Comparison of ENCODE assay signal across 12 cellular contexts in the genomic region with DNA sequence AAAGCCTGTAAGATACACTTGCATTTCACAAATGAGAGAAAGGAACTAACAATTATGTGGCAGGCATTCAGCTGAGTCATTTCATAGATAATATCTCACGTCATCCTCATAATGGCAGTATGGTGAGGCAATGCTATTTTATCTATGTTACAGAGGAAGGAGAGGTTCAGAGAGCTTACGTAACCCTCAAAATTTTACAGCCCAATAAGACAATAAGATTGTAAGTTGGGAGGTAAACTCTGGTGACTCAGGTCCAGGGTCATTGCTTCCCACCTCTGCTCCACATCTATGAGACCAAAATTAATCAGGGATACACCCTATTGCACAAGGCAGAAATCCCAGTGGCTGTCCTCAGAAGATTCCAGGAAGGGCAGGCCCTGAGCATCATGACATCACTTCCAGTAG.
DNase-seq lines count a peak whose midpoint lies in the region; ATAC-seq, FAIRE-seq and TF ChIP-seq lines count a peak whose summit lies in the region.
"Had no signal": no experiment of that assay in that cellular context is flagged by ENCODE, and none has a peak within 500 bp of the region (broad histone marks: within the 10 kb centered on the region; RNA-seq: fewer than 3 reads in every experiment).

No MANE protein-coding gene starts in this region.

- intact Hi-C loops in sciatic nerve (cut with DNase I) = no loop called here

- no peaks in the 10 kb centered on the region for H3K4me1 Mint-ChIP-seq in immature natural killer cell
- H3K4me1 Mint-ChIP-seq: activated naive CD8-positive, alpha-beta T cell treated with anti-CD3 and anti-CD28 coated beads, Interleukin-2, amount 10 ng/mL, durations not matched to agents 7 days and 5 days had no signal

- no peaks in the 10 kb centered on the region for H3K36me3 Mint-ChIP-seq in immature natural killer cell
- H3K36me3 Mint-ChIP-seq: activated naive CD8-positive, alpha-beta T cell treated with anti-CD3 and anti-CD28 coated beads, Interleukin-2, amount 10 ng/mL, durations not matched to agents 7 days and 5 days had no signal

- no peak overlapping the region for H3K27ac Mint-ChIP-seq in immature natural killer cell
- H3K27ac Mint-ChIP-seq: activated naive CD8-positive, alpha-beta T cell treated with anti-CD3 and anti-CD28 coated beads, Interleukin-2, amount 10 ng/mL, durations not matched to agents 7 days and 5 days had no signal

- no peak for TF ChIP-seq POLR2A in H54 (IDR thresholded peaks at IDR 0.05; ENCODE audit: low read depth, low read length)

- H3K4me3 Mint-ChIP-seq in immature natural killer cell = no peak overlapping the region
- H3K4me3 Mint-ChIP-seq: activated naive CD8-positive, alpha-beta T cell treated with anti-CD3 and anti-CD28 coated beads, Interleukin-2, amount 10 ng/mL, durations not matched to agents 7 days and 5 days had no signal

- FAIRE-seq in H54 (lab: Jason Lieb, UNC) = no peak

- ATAC-seq in sciatic nerve (peak; percentile 91), GM18519 (IDR thresholded peaks at IDR 0.05; ENCODE audit: low FRiP score, unreplicated experiment) (no peak)

- DNase-seq in H54 (ENCODE audit: insufficient read length, low spot score) = peak; percentile 70
- peak; percentile 89 for DNase-seq in RPMI7951 (ENCODE audit: low read depth)
- peak; percentile 11 for DNase-seq in fibroblast of gingiva (ENCODE audit: low read depth)
- DNase-seq in sciatic nerve (ENCODE audit: low spot score) = no peak
- DNase-seq in stimulated activated CD4-positive, alpha-beta T cell treated with anti-CD3 and anti-CD28 coated beads, Interleukin-2, amount 100 ng/mL, for 24 hours = no peak
- DNase-seq in immature natural killer cell = no peak
- no peak for DNase-seq in occipital lobe (lab: John Stamatoyannopoulos, UW)
- DNase-seq: activated CD4-positive, alpha-beta T cell treated with anti-CD3 and anti-CD28 coated beads, Interleukin-2, amount 50 U/mL, for 48 hours; activated naive CD8-positive, alpha-beta T cell treated with anti-CD3 and anti-CD28 coated beads, Interleukin-2, amount 10 ng/mL, durations not matched to agents 7 days and 5 days; NCI-H2029 treated with DMSO at 0.1 percent for 48 hours; retina had no signal

- peaks cover 0 to 4% (median 0%) of the 10 kb centered on the region in 6 donors for H3K9me3 Mint-ChIP-seq in immature natural killer cell
- H3K9me3 Mint-ChIP-seq: activated naive CD8-positive, alpha-beta T cell treated with anti-CD3 and anti-CD28 coated beads, Interleukin-2, amount 10 ng/mL, durations not matched to agents 7 days and 5 days had no signal

- peaks cover 0 to 9% (median 1%) of the 10 kb centered on the region in 3 donors for H3K27me3 Mint-ChIP-seq in immature natural killer cell (ENCODE audit: low read depth in 3 of 3)
- H3K27me3 Mint-ChIP-seq: activated naive CD8-positive, alpha-beta T cell treated with anti-CD3 and anti-CD28 coated beads, Interleukin-2, amount 10 ng/mL, durations not matched to agents 7 days and 5 days had no signal

Comparison
In these comparisons a context has a peak if more than half of its experiments do, and no peak if none do; other contexts are left out.
1. DNase-seq: peak in H54 (single experiment), RPMI7951 (single experiment) and fibroblast of gingiva (single experiment); none in sciatic nerve (single experiment), stimulated activated CD4-positive, alpha-beta T cell treated with anti-CD3 and anti-CD28 coated beads, Interleukin-2, amount 100 ng/mL, for 24 hours (0 of 2), immature natural killer cell (0 of 3) and occipital lobe (single experiment).